8 cellular contexts compared by ENCODE assay signal in genomic region chr19:18292810-18293641, GRCh38.
A peak's percentile ranks its signal among the peaks of the same experiment; 100 is the strongest.
DNase-seq lines count a peak whose midpoint lies in the region; ATAC-seq and TF ChIP-seq lines count a peak whose summit lies in the region.

No MANE protein-coding gene starts in this region.

- DNase-seq in COLO668 (lab: John Stamatoyannopoulos, UW; ENCODE audit: unreplicated experiment) (peak; percentile 8), HUDEP-2 (lab: John Stamatoyannopoulos, UW; ENCODE audit: unreplicated experiment in 76 of 76) (peak in 69 of 76 experiments; percentile 33 to 92 (median 71)), inferior parietal cortex (ENCODE audit: extremely low spot score) (no peak)
- peak; percentile 81 for DNase-seq in stimulated activated CD4-positive, alpha-beta T cell treated with anti-CD3 and anti-CD28 coated beads, Interleukin-15, amount 100 ng/mL, for 24 hours

- ATAC-seq in SK-N-SH treated with all-trans-retinoic acid at 6 μM for 48 hours (peak; percentile 59), GM19397 (IDR thresholded peaks at IDR 0.05; ENCODE audit: unreplicated experiment) (no peak)

- H3K27ac ChIP-seq in cingulate gyrus (ENCODE audit: low read depth, low read length): peak overlapping the region; percentile 99
- H3K27ac ChIP-seq in layer of hippocampus (ENCODE audit: low read depth, low read length): peak overlapping the region; percentile 99

- H3K27me3 ChIP-seq in layer of hippocampus (ENCODE audit: control insufficient read depth, insufficient read depth, low read length): no peaks in the 10 kb centered on the region

TF ChIP-seq in SK-N-SH treated with all-trans-retinoic acid at 6 μM for 48 hours, 23 proteins besides CTCF, POLR2A, EP300 and RAD21:
- no peak for TF ChIP-seq CSDC2 (CRISPR knock-in tag; IDR thresholded peaks at IDR 0.05)
- peak; percentile 33; the same call in 1 of the 2 replicates for TF ChIP-seq TCF4 (CRISPR knock-in tag; IDR thresholded peaks at IDR 0.05; ENCODE audit: borderline replicate concordance)
- 0 out of 2 replicates have a peak, but pooled peaks have one; percentile 60 for TF ChIP-seq POU6F1 (CRISPR knock-in tag; IDR thresholded peaks at IDR 0.05; ENCODE audit: borderline replicate concordance, low read depth)
- TF ChIP-seq ZNF8 (CRISPR knock-in tag; IDR thresholded peaks at IDR 0.05): no peak
- TF ChIP-seq PATZ1 (CRISPR knock-in tag; IDR thresholded peaks at IDR 0.05; ENCODE audit: borderline replicate concordance): peak; percentile 59; the same call in 1 of the 2 replicates
